In the genomic region with DNA sequence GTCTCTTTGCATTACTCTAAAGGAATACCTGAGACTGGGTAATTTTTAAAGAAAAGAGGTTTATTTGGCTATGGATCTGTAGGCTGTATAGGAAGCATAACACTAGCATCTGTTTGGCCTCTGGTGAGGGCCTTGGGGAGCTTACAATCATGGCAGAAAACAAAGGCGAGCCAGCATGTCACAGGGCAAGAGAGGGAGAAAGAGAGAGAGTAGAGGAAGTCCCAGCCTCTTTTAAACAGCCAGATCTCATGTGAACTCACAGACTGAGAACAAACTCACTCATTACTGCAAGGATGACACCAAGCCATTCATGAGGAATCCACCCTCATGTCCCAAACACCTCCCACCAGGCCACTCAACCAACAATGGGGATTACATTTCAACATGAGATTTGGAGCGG, we compare ENCODE assay signal across 26 cellular contexts.
"Had no signal": no experiment of that assay in that cellular context is flagged by ENCODE, and none has a peak within 500 bp of the region (broad histone marks: within the 10 kb centered on the region; RNA-seq: fewer than 3 reads in every experiment).

No MANE protein-coding gene starts in this region.

- H3K27ac ChIP-seq: brain microvascular endothelial cell, coronary artery, heart left ventricle, VCaP had no signal

- H3K4me1 ChIP-seq: heart left ventricle had no signal

- ATAC-seq: activated naive CD4-positive, alpha-beta T cell treated with anti-CD3 and anti-CD28 coated beads, Interleukin-2, amount 50 U/mL, for 72 hours; activated T-cell treated with anti-CD3 and anti-CD28 coated beads, Interleukin-2, amount 50 U/mL, for 72 hours; esophagus mucosa; heart left ventricle had no signal

- H3K36me3 ChIP-seq: brain microvascular endothelial cell, heart left ventricle had no signal

- H3K27me3 ChIP-seq: brain microvascular endothelial cell, dorsolateral prefrontal cortex, heart left ventricle had no signal

- DNase-seq: activated CD4-positive, alpha-beta memory T cell treated with anti-CD3 and anti-CD28 coated beads, Interleukin-2, amount 10 ng/mL, durations not matched to agents 7 days and 5 days; activated CD4-positive, alpha-beta T cell treated with anti-CD3 and anti-CD28 coated beads for 1 hour; activated CD4-positive, alpha-beta T cell treated with anti-CD3 and anti-CD28 coated beads for 4 hours; activated CD4-positive, alpha-beta T cell treated with anti-CD3 and anti-CD28 coated beads, Interleukin-2, amount 10 ng/mL, durations not matched to agents 7 days and 5 days; activated CD4-positive, alpha-beta T cell treated with anti-CD3 and anti-CD28 coated beads, Interleukin-2, amount 50 U/mL, for 4 hours; activated CD8-positive, alpha-beta memory T cell treated with anti-CD3 and anti-CD28 coated beads, Interleukin-2, amount 50 U/mL, for 48 hours; activated gamma-delta T cell; activated naive CD4-positive, alpha-beta T cell; activated naive CD4-positive, alpha-beta T cell treated with anti-CD3 and anti-CD28 coated beads, Interleukin-2, amount 10 ng/mL, durations not matched to agents 7 days and 5 days; activated naive CD8-positive, alpha-beta T cell treated with anti-CD3 and anti-CD28 coated beads, Interleukin-2, amount 10 ng/mL, durations not matched to agents 7 days and 5 days; activated T-cell treated with anti-CD3 and anti-CD28 coated beads for 4 hours; activated T-cell treated with anti-CD3 and anti-CD28 coated beads, Interleukin-2, amount 50 U/mL, for 24 hours; activated T-cell treated with anti-CD3 and anti-CD28 coated beads, Interleukin-2, amount 50 U/mL, for 72 hours; brain microvascular endothelial cell; dorsolateral prefrontal cortex; effector memory CD4-positive, alpha-beta T cell; foreskin fibroblast; heart left ventricle; T-helper 2 cell had no signal

- H3K4me3 ChIP-seq: coronary artery, heart left ventricle had no signal

- H3K9me3 ChIP-seq: heart left ventricle had no signal

- FAIRE-seq: astrocyte, bronchial epithelial cell, frontal cortex had no signal
